Comparison of ENCODE assay signal across 16 cellular contexts in genomic region chr13:34833562-34834182, GRCh38.
A peak's percentile ranks its signal among the peaks of the same experiment; 100 is the strongest.
DNase-seq lines count a peak whose midpoint lies in the region; ATAC-seq and TF ChIP-seq lines count a peak whose summit lies in the region.
"Had no signal": no experiment of that assay in that cellular context is flagged by ENCODE, and none has a peak within 500 bp of the region (broad histone marks: within the 10 kb centered on the region; RNA-seq: fewer than 3 reads in every experiment).

No MANE protein-coding gene starts in this region.

- no peak overlapping the region for H3K27ac ChIP-seq in hepatocyte
- H3K27ac ChIP-seq: heart right ventricle, pancreas had no signal

- TF ChIP-seq CTCF in BE2C (IDR thresholded peaks at IDR 0.05; ENCODE audit: low read depth, low read length) (peak; percentile 26), hepatocyte (IDR thresholded peaks at IDR 0.05; ENCODE audit: poor library complexity) (no peak), mucosa of descending colon (IDR thresholded peaks at IDR 0.05) (no peak)

- H3K27me3 ChIP-seq in BE2C (no peaks in the 10 kb centered on the region), hepatocyte (no peaks in the 10 kb centered on the region)
- H3K27me3 ChIP-seq: heart right ventricle, pancreas had no signal

- ATAC-seq in mucosa of descending colon: no peak
- ATAC-seq: heart right ventricle, pancreas, Right ventricle myocardium inferior had no signal

- H3K4me2 ChIP-seq in hepatocyte: no peak overlapping the region

- intact Hi-C loops in mucosa of descending colon (cut with DNase I, micrococcal nuclease): no loop called here

- H3K4me3 ChIP-seq in BE2C (ENCODE audit: low read depth, low read length) (no peak overlapping the region), hepatocyte (no peak overlapping the region), mucosa of descending colon (no peak overlapping the region)
- H3K4me3 ChIP-seq: heart right ventricle, pancreas had no signal

- DNase-seq in BE2C (no peak), H4 (ENCODE audit: low spot score) (peak; percentile 4), RKO (ENCODE audit: low spot score) (peak; percentile 43), hepatocyte (ENCODE audit: low spot score) (peak; percentile 24), NCI-H2171 treated with DMSO at 0.1 percent for 48 hours (lab: John Stamatoyannopoulos, UW) (no peak), mucosa of descending colon (no peak), NCI-H187 (lab: John Stamatoyannopoulos, UW) (no peak)
- DNase-seq in activated naive CD4-positive, alpha-beta T cell treated with anti-CD3 and anti-CD28 coated beads, Interleukin-2, amount 50 U/mL, for 16 hours: no peak
- DNase-seq: aorta; CD4-positive, CD25-positive, alpha-beta regulatory T cell; effector CD4-positive, alpha-beta T cell; heart right ventricle; pancreas; stimulated activated CD4-positive, alpha-beta T cell treated with anti-CD3 and anti-CD28 coated beads, Interleukin-2, amount 100 ng/mL, for 48 hours; stimulated activated naive B cell treated with anti-CD40 and anti-IgM and Interleukin-4, amounts not matched to agents 10 μg/mL and 1 μg/mL and 100 μg/mL, for 72 hours had no signal

- WGBS in hepatocyte (ENCODE audit: low lambda C conversion rate, missing lambda C conversion rate): 33% methylated on average over 6 of the region's 6 CpGs

- no peaks in the 10 kb centered on the region for H3K9me2 ChIP-seq in hepatocyte (replicated peaks; ENCODE audit: insufficient read depth)

- no peaks in the 10 kb centered on the region for H4K20me1 ChIP-seq in hepatocyte (ENCODE audit: insufficient read depth, poor library complexity, severe bottlenecking)

- H2AFZ ChIP-seq in hepatocyte: no peak overlapping the region

- H3K36me3 ChIP-seq in BE2C: no peaks in the 10 kb centered on the region
- no peaks in the 10 kb centered on the region for H3K36me3 ChIP-seq in hepatocyte (replicated peaks; ENCODE audit: insufficient read depth, low read depth)
- no peaks in the 10 kb centered on the region for H3K36me3 ChIP-seq in mucosa of descending colon (ENCODE audit: low read depth)
- H3K36me3 ChIP-seq: heart right ventricle, pancreas had no signal

- no peaks in the 10 kb centered on the region for H3K9me3 ChIP-seq in BE2C
- no peaks in the 10 kb centered on the region for H3K9me3 ChIP-seq in hepatocyte (ENCODE audit: low read depth)
- no peaks in the 10 kb centered on the region for H3K9me3 ChIP-seq in mucosa of descending colon

- H3K4me1 ChIP-seq in BE2C: no peaks in the 10 kb centered on the region
- no peaks in the 10 kb centered on the region for H3K4me1 ChIP-seq in hepatocyte (ENCODE audit: insufficient read depth)
- H3K4me1 ChIP-seq in mucosa of descending colon (ENCODE audit: low read depth): no peaks in the 10 kb centered on the region
- H3K4me1 ChIP-seq: heart right ventricle, pancreas had no signal

- H3K79me2 ChIP-seq in hepatocyte: no peaks in the 10 kb centered on the region

Comparison
In these comparisons a context has a peak if more than half of its experiments do, and no peak if none do; other contexts are left out.
1. DNase-seq: peak in H4 (single experiment), RKO (single experiment) and hepatocyte (single experiment); none in BE2C (single experiment), NCI-H2171 treated with DMSO at 0.1 percent for 48 hours (single experiment), mucosa of descending colon (0 of 3), NCI-H187 (0 of 2) and activated naive CD4-positive, alpha-beta T cell treated with anti-CD3 and anti-CD28 coated beads, Interleukin-2, amount 50 U/mL, for 16 hours (single experiment).